9 cellular contexts compared by ENCODE assay signal in the genomic region with DNA sequence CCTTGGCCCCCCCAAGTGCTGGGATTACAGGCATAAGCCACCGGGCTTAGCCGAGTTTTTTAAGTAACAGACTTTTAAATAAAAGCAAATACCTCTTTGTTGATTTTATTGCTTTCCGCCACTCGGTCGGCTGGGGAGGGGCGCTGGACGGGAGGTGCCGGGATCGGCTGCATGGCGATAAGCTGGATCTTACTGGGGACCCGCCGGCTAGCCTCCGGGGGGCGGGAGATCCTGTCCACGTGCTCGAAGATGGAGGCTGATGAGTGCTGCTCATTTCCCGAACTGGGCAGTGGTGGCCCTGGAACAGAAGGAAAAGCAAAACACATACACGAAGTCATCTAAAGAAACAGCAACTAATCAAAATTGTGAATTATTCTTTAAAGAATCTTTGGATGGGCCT.
"Had no signal": no experiment of that assay in that cellular context is flagged by ENCODE, and none has a peak within 500 bp of the region (broad histone marks: within the 10 kb centered on the region; RNA-seq: fewer than 3 reads in every experiment).

No MANE protein-coding gene starts in this region.

- H2AFZ ChIP-seq: GM23248 had no signal

- H3K9me3 ChIP-seq: HAP-1 had no signal

- H3K9me3 Mint-ChIP-seq: HFFc6 had no signal

- H3K27ac ChIP-seq: GM23248 had no signal

- FAIRE-seq: HTR-8/SVneo had no signal

- DNase-seq: GM23248, GOT3, H7, HFFc6, IMR-90, KBM-7 had no signal

- H3K4me1 ChIP-seq: HAP-1 had no signal

- H3K27ac Mint-ChIP-seq: HFFc6 had no signal

- H3K4me3 Mint-ChIP-seq: HFFc6 had no signal

- ATAC-seq: HCT116 had no signal

- H3K9ac ChIP-seq: GM23248 had no signal

- H3K4me3 ChIP-seq: GM23248, HAP-1 had no signal
